23 cellular contexts compared by ENCODE assay signal in genomic region chr10:120586471-120586872, GRCh38.
DNase-seq lines count a peak whose midpoint lies in the region; ATAC-seq and TF ChIP-seq lines count a peak whose summit lies in the region.
"Had no signal": no experiment of that assay in that cellular context is flagged by ENCODE, and none has a peak within 500 bp of the region (broad histone marks: within the 10 kb centered on the region; RNA-seq: fewer than 3 reads in every experiment).

No MANE protein-coding gene starts in this region.

- peak; percentile 50 for DNase-seq in EL
- peak; percentile 44 for DNase-seq in RPMI7951 (ENCODE audit: low read depth)
- peak; percentile 22 for DNase-seq in fibroblast of mammary gland (ENCODE audit: low read depth)
- DNase-seq in renal cortical epithelial cell (ENCODE audit: low read depth): peak; percentile 98
- DNase-seq in left ventricle myocardium inferior: no peak
- no peak for DNase-seq in T1000 (lab: John Stamatoyannopoulos, UW)
- DNase-seq: activated CD4-positive, alpha-beta T cell treated with anti-CD3 and anti-CD28 coated beads for 4 hours; activated CD8-positive, alpha-beta memory T cell treated with anti-CD3 and anti-CD28 coated beads, Interleukin-2, amount 50 U/mL, for 4 hours; activated gamma-delta T cell treated with Interleukin-2 at 50 U/mL for 16 hours; aorta; BE2C; DMS 273 treated with DMSO at 0.1 percent for 48 hours; erythroblast; heart left ventricle; NCI-H1092; NCI-H2107; right cardiac atrium; Right ventricle myocardium superior; stimulated activated CD4-positive, alpha-beta T cell treated with anti-CD3 and anti-CD28 coated beads, Interleukin-2, amount 100 ng/mL, for 24 hours; substantia nigra had no signal

- peaks cover 13% of the 10 kb centered on the region for H3K27me3 ChIP-seq in left ventricle myocardium inferior (ENCODE audit: low read depth)
- H3K27me3 ChIP-seq: BE2C, neutrophil had no signal

- no peaks in the 10 kb centered on the region for H3K4me1 ChIP-seq in left ventricle myocardium inferior
- H3K4me1 ChIP-seq: heart left ventricle had no signal

- H3K36me3 ChIP-seq in left ventricle myocardium inferior: no peaks in the 10 kb centered on the region
- H3K36me3 ChIP-seq: heart left ventricle, neutrophil had no signal

- intact Hi-C loops in left ventricle myocardium inferior (cut with micrococcal nuclease): no loop called here

- no peak for TF ChIP-seq CTCF in fibroblast of mammary gland (conservative IDR thresholded peaks at IDR 0.05; ENCODE audit: control insufficient read depth, insufficient read depth, low read depth, low read length)
- TF ChIP-seq CTCF in left ventricle myocardium inferior (IDR thresholded peaks at IDR 0.05; ENCODE audit: borderline replicate concordance): no peak

- H3K4me3 ChIP-seq in fibroblast of mammary gland (ENCODE audit: control insufficient read depth, low read depth, low read length) (no peak overlapping the region), left ventricle myocardium inferior (no peak overlapping the region)
- H3K4me3 ChIP-seq: heart left ventricle, K562 had no signal

- no peaks in the 10 kb centered on the region for H3K9me3 ChIP-seq in left ventricle myocardium inferior (replicated peaks)
- H3K9me3 ChIP-seq: BE2C, heart left ventricle, neutrophil had no signal

- ATAC-seq in GM21360 (IDR thresholded peaks at IDR 0.05; ENCODE audit: unreplicated experiment): no peak
- ATAC-seq: heart left ventricle, K562, right cardiac atrium had no signal

- no peak overlapping the region for H3K27ac ChIP-seq in left ventricle myocardium inferior (replicated peaks)
- H3K27ac ChIP-seq: heart left ventricle, neutrophil had no signal

Comparison
In these comparisons a context has a peak if more than half of its experiments do, and no peak if none do; other contexts are left out.
1. DNase-seq: peak in EL (single experiment), RPMI7951 (single experiment), fibroblast of mammary gland (single experiment) and renal cortical epithelial cell (single experiment); none in left ventricle myocardium inferior (single experiment) and T1000 (single experiment).